ENCODE assay signal across 10 cellular contexts in the genomic region with DNA sequence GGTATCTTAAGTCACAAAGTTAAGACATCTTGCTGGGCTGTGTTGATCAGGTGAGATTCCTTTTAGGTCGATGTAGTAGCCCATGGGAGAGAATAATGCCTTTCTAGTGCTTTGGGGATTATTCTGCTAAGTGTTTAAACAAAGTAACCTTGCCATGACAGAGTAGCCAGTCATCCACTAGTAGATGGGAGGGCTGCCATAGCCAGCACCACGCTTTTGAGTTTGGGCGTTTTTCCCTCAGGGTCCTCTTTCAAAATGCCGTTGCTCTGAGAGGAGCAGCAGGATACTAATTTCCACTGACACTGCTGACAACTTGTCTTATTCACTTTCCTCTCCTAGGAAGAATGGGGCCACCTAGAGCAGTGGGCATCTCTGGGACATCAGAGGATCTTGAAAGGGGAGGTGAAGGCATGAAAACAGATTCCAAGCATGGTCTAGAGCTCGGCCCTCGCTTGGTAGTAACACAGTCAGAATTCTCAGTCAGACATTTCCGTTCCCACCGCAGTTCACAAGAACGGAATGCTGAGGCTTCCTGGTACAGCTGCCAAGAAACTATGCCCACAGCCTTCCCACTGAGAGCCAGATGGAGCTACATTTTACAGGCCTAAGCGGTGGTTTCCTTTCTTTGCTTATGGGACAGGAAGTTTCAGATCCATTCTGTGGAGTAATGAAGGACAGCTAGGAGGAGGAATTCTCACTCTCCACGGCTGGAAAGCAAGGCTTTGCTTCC. TPM values are rescaled to one million over a fixed set of nuclear protein-coding genes. Genes with fewer than 3 reads are reported as not detected.
A peak's percentile ranks its signal among the peaks of the same experiment; 100 is the strongest.
DNase-seq lines count a peak whose midpoint lies in the region; ATAC-seq and TF ChIP-seq lines count a peak whose summit lies in the region.
"Had no signal": no experiment of that assay in that cellular context is flagged by ENCODE, and none has a peak within 500 bp of the region (broad histone marks: within the 10 kb centered on the region; RNA-seq: fewer than 3 reads in every experiment).

No MANE protein-coding gene starts in this region.

- TF ChIP-seq CTCF in ascending aorta (IDR thresholded peaks at IDR 0.05) (no peak), left ventricle myocardium inferior (IDR thresholded peaks at IDR 0.05; ENCODE audit: borderline replicate concordance) (no peak), stomach (IDR thresholded peaks at IDR 0.05) (no peak)

- H3K27ac ChIP-seq in ascending aorta (peak overlapping the region; percentile 81 to 88), left ventricle myocardium inferior (replicated peaks) (peak overlapping the region; percentile 73), stomach (peak overlapping the region; percentile 24 to 67 (median 61))

- H3K27me3 ChIP-seq in ascending aorta: no peaks in the 10 kb centered on the region
- no peaks in the 10 kb centered on the region for H3K27me3 ChIP-seq in left ventricle myocardium inferior (ENCODE audit: low read depth)
- H3K27me3 ChIP-seq in stomach: no peaks in the 10 kb centered on the region

- peaks cover 6 to 16% of the 10 kb centered on the region in 2 donors for H3K4me1 ChIP-seq in ascending aorta
- peaks cover 23% of the 10 kb centered on the region for H3K4me1 ChIP-seq in left ventricle myocardium inferior
- peaks cover 0 to 37% (median 7%) of the 10 kb centered on the region in 4 donors for H3K4me1 ChIP-seq in stomach

- no peak overlapping the region for H3K4me3 ChIP-seq in ascending aorta
- H3K4me3 ChIP-seq in left ventricle myocardium inferior: no peak overlapping the region
- H3K4me3 ChIP-seq in stomach: no peak overlapping the region

- DNase-seq in GM04503 (ENCODE audit: low read depth) (peak; percentile 93), ascending aorta (ENCODE audit: low spot score in 2 of 2) (peak in 1 of 2 donors; percentile 84), left ventricle myocardium inferior (no peak), stomach (peak; percentile 62)
- DNase-seq in activated CD8-positive, alpha-beta memory T cell treated with anti-CD3 and anti-CD28 coated beads, Interleukin-2, amount 50 U/mL, for 4 hours: no peak
- DNase-seq: H7, NCI-H1694 treated with DMSO at 0.1 percent for 48 hours had no signal

- TF ChIP-seq POLR2A in stomach (IDR thresholded peaks at IDR 0.05): no peak

- intact Hi-C loops in ascending aorta (cut with DNase I): no loop called here
- intact Hi-C loops in left ventricle myocardium inferior (cut with micrococcal nuclease): no loop called here
- intact Hi-C loops in stomach (cut with DNase I; ENCODE audit: low total_unique reads): no loop called here

- ATAC-seq in HG02852 (IDR thresholded peaks at IDR 0.05; ENCODE audit: unreplicated experiment) (no peak), HG02678 (IDR thresholded peaks at IDR 0.05; ENCODE audit: unreplicated experiment) (no peak), GM21529 (IDR thresholded peaks at IDR 0.05; ENCODE audit: unreplicated experiment) (no peak)

- TF ChIP-seq EP300 in stomach (IDR thresholded peaks at IDR 0.05): no peak

- H3K36me3 ChIP-seq in ascending aorta (no peaks in the 10 kb centered on the region), left ventricle myocardium inferior (no peaks in the 10 kb centered on the region), stomach (no peaks in the 10 kb centered on the region)

- 34 to 42% (median 39%) methylated on average over 11 of the region's 11 CpGs for WGBS in stomach, 5 donors

- H3K9me3 ChIP-seq in ascending aorta (no peaks in the 10 kb centered on the region), left ventricle myocardium inferior (replicated peaks) (no peaks in the 10 kb centered on the region), stomach (no peaks in the 10 kb centered on the region)

RNA-seq across cellular contexts. Expression of a gene that starts 15.3 kb away (rescaled TPM):
- total RNA-seq in ascending aorta (82.2 TPM), left ventricle myocardium inferior (39.2 TPM), stomach (10 to 100 TPM in 4 of 5 donors, 1 to 10 TPM in 1; 8.7 to 43.8 (median 40.2) TPM)
- polyA plus RNA-seq in stomach: 10 to 100 TPM; 38.0 to 42.9 (median 42.2) TPM

Comparison
In these comparisons a context has a peak if more than half of its experiments do, and no peak if none do; other contexts are left out.
1. DNase-seq: peak in GM04503 (single experiment) and stomach (single experiment); none in left ventricle myocardium inferior (single experiment) and activated CD8-positive, alpha-beta memory T cell treated with anti-CD3 and anti-CD28 coated beads, Interleukin-2, amount 50 U/mL, for 4 hours (single experiment).
2. Peak in every context shown above with its lines, with median percentiles within 50 percentile points of each other: H3K27ac ChIP-seq.